ENCODE assay signal across 9 cellular contexts in the genomic region with DNA sequence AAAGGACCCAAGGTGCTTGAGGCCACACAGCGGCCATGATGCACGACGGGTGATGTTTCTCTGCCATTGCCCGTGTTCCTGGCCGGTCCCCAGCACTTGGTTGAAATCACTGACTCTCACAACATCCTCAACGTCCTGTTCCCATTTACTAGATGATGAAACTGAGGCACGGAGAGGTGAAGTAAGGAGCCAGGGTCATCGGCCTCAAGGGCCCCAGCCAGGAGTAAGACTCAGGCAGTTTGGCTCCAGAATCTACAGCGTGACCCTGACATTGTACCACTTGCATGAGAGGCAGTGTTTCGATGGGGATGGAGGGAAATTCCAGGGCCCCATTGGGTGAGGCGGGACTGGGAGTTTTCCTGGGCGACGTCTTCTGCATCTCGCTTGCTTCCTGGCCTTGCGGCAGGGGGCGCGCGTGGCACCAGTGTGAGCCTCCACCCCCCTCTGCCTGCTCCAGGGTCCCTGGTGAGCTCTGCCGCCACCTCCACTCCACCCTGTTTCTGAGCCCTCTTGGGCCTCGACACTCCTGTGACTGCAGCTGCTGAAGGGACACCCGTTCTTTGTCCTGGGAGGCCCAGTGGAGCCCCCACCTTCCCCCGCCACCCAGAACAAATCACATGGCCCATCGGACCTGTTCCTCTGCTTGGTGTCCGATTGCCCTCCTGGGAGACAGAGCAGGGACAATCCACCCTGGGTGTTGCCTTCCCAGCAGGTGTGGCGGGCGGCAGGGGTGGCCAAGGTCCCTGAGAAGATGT.
DNase-seq lines count a peak whose midpoint lies in the region; ATAC-seq and TF ChIP-seq lines count a peak whose summit lies in the region.
"Had no signal": no experiment of that assay in that cellular context is flagged by ENCODE, and none has a peak within 500 bp of the region (broad histone marks: within the 10 kb centered on the region; RNA-seq: fewer than 3 reads in every experiment).

No MANE protein-coding gene starts in this region.

- TF ChIP-seq POLR2A in breast epithelium (IDR thresholded peaks at IDR 0.05) = no peak
- no peak for TF ChIP-seq POLR2A in testis (IDR thresholded peaks at IDR 0.05)

- H2AFZ ChIP-seq in mammary epithelial cell (ENCODE audit: low read depth, low read length) = no peak overlapping the region

- DNase-seq in mammary epithelial cell (no peak), breast epithelium (ENCODE audit: low spot score in 2 of 2) (no peak), NCI-H510A (lab: John Stamatoyannopoulos, UW) (peak; percentile 64), germinal center (ENCODE audit: low spot score) (peak; percentile 74), testis (peak; percentile 38), glomerular visceral epithelial cell (ENCODE audit: extremely low spot score) (no peak), LoVo (ENCODE audit: low spot score) (no peak)
- DNase-seq: DMS79 had no signal

- dilution Hi-C loops in mammary epithelial cell (cut with HindIII; ENCODE audit: low sequenced_read_pairs) = no loop called here

- CTCF ChIA-PET in mammary epithelial cell (lab: Charles Lee; ENCODE audit: low non-redundant PET) = no interaction called here

- BruUV-seq in mammary epithelial cell (replicated peaks; lab: Mats Ljungman, UMichigan) = no TSS peak

- intact Hi-C loops in mammary epithelial cell (cut with micrococcal nuclease) = no loop called here
- intact Hi-C loops in breast epithelium (cut with DNase I; ENCODE audit: low total_unique reads) = no loop called here
- intact Hi-C loops in testis (cut with DNase I; ENCODE audit: low total_unique reads) = no loop called here

- WGBS in mammary epithelial cell (ENCODE audit: low coverage, missing lambda C conversion rate) = 57% methylated on average over 24 of the region's 26 CpGs
- 71 to 75% methylated on average over 18 to 26 of the region's 26 CpGs for WGBS in testis, 2 donors

- H4K20me1 ChIP-seq in mammary epithelial cell (ENCODE audit: insufficient read depth, low read length) = no peaks in the 10 kb centered on the region

- H3K36me3 ChIP-seq in mammary epithelial cell (ENCODE audit: insufficient read depth, low read length) (no peaks in the 10 kb centered on the region), breast epithelium (no peaks in the 10 kb centered on the region), testis (ENCODE audit: low read depth, missing control alignments) (no peaks in the 10 kb centered on the region)

- no peaks in the 10 kb centered on the region for H3K27me3 ChIP-seq in mammary epithelial cell (ENCODE audit: insufficient read depth, low read length)
- H3K27me3 ChIP-seq in breast epithelium = no peaks in the 10 kb centered on the region
- H3K27me3 ChIP-seq in testis = no peaks in the 10 kb centered on the region

- H3K79me2 ChIP-seq in mammary epithelial cell (ENCODE audit: insufficient read depth, low read length) = no peaks in the 10 kb centered on the region

- no peak for ATAC-seq in GM21360 (IDR thresholded peaks at IDR 0.05; ENCODE audit: unreplicated experiment)

- TF ChIP-seq CTCF in mammary epithelial cell (conservative IDR thresholded peaks at IDR 0.05 in 1 of 2, IDR thresholded peaks at IDR 0.05 in 1 of 2; ENCODE audit: extremely low read depth in 1 of 2, insufficient read depth in 1 of 2, low read depth in 1 of 2, low read length in 2 of 2) (peak; percentile 38 to 56), breast epithelium (IDR thresholded peaks at IDR 0.05) (peak in 1 of 3 donors; percentile 16), testis (IDR thresholded peaks at IDR 0.05) (no peak)

- no peaks in the 10 kb centered on the region for H3K9me3 ChIP-seq in mammary epithelial cell (replicated peaks; ENCODE audit: insufficient read depth, low read length)
- H3K9me3 ChIP-seq in breast epithelium = no peaks in the 10 kb centered on the region
- no peaks in the 10 kb centered on the region for H3K9me3 ChIP-seq in testis

- no peak overlapping the region for H3K4me2 ChIP-seq in mammary epithelial cell (ENCODE audit: insufficient read depth, low read depth, low read length)

- H3K27ac ChIP-seq in mammary epithelial cell (ENCODE audit: insufficient read depth, low read depth, low read length) = no peak overlapping the region
- H3K27ac ChIP-seq in breast epithelium = no peak overlapping the region
- peak overlapping the region in 1 of 2 donors; percentile 61 for H3K27ac ChIP-seq in testis

- no peaks in the 10 kb centered on the region for H3K4me1 ChIP-seq in mammary epithelial cell (ENCODE audit: insufficient read depth, low read length)
- H3K4me1 ChIP-seq in breast epithelium = no peaks in the 10 kb centered on the region
- H3K4me1 ChIP-seq in testis = peaks cover 11% of the 10 kb centered on the region

- H3K4me3 ChIP-seq in mammary epithelial cell (replicated peaks in 1 of 3; ENCODE audit: insufficient read depth in 1 of 3, low read depth in 2 of 3, low read length in 3 of 3) (no peak overlapping the region), breast epithelium (no peak overlapping the region), testis (no peak overlapping the region)

- no peak overlapping the region for H3K9ac ChIP-seq in mammary epithelial cell (ENCODE audit: insufficient read depth, low read length)

- in situ Hi-C loops in mammary epithelial cell (cut with MboI; ENCODE audit: low sequenced_read_pairs in 2 of 2) = no loop called here

Comparison
In these comparisons a context has a peak if more than half of its experiments do, and no peak if none do; other contexts are left out.
1. DNase-seq: peak in NCI-H510A (single experiment), germinal center (single experiment) and testis (single experiment); none in mammary epithelial cell (single experiment), breast epithelium (0 of 2), glomerular visceral epithelial cell (single experiment) and LoVo (single experiment).
2. CTCF ChIP-seq: peak in mammary epithelial cell (2 of 2); none in testis (0 of 3).